In genomic region chr1:246728311-246728710, GRCh38 we compare ENCODE assay signal across 17 cellular contexts. TPM values are rescaled to one million over a fixed set of nuclear protein-coding genes. Genes with fewer than 3 reads are reported as not detected.
DNase-seq lines count a peak whose midpoint lies in the region; ATAC-seq and TF ChIP-seq lines count a peak whose summit lies in the region.
"Had no signal": no experiment of that assay in that cellular context is flagged by ENCODE, and none has a peak within 500 bp of the region (broad histone marks: within the 10 kb centered on the region; RNA-seq: fewer than 3 reads in every experiment).

No MANE protein-coding gene starts in this region.

- TF ChIP-seq CTCF in glutamatergic neuron (IDR thresholded peaks at IDR 0.05; ENCODE audit: partially characterized antibody, unreplicated experiment) (no peak), smooth muscle cell (IDR thresholded peaks at IDR 0.05; ENCODE audit: borderline replicate concordance, insufficient read depth, poor library complexity, severe bottlenecking) (no peak)

- H3K27ac Mint-ChIP-seq in glutamatergic neuron (ENCODE audit: unreplicated experiment) = peak overlapping the region; percentile 78
- H3K27ac Mint-ChIP-seq: H9 had no signal

- no peaks in the 10 kb centered on the region for H4K20me1 ChIP-seq in smooth muscle cell (ENCODE audit: low read depth)

- no peaks in the 10 kb centered on the region for H3K79me2 ChIP-seq in smooth muscle cell (ENCODE audit: low read depth)

- no peaks in the 10 kb centered on the region for H3K27me3 ChIP-seq in smooth muscle cell (ENCODE audit: low read depth)

- no peak overlapping the region for H3K4me3 Mint-ChIP-seq in glutamatergic neuron (ENCODE audit: unreplicated experiment)
- H3K4me3 Mint-ChIP-seq: H9 had no signal

- no peak overlapping the region for H2AFZ ChIP-seq in smooth muscle cell (ENCODE audit: low read depth)
- H2AFZ ChIP-seq: PC-9 had no signal

- peaks cover 10% of the 10 kb centered on the region for H3K4me1 ChIP-seq in smooth muscle cell (ENCODE audit: low read depth)

- H3K9me3 Mint-ChIP-seq in glutamatergic neuron (ENCODE audit: unreplicated experiment) = peaks cover 10% of the 10 kb centered on the region

- DNase-seq in Caki2 (ENCODE audit: low read depth) = peak; percentile 23
- DNase-seq in amniotic epithelial cell (ENCODE audit: low read depth) = peak; percentile 86
- no peak for DNase-seq in glutamatergic neuron
- DNase-seq in smooth muscle cell (lab: John Stamatoyannopoulos, UW; ENCODE audit: unreplicated experiment) = no peak
- DNase-seq in stimulated activated CD4-positive, alpha-beta T cell treated with anti-CD3 and anti-CD28 coated beads, Interleukin-4, amount 100 ng/mL, for 24 hours = no peak
- DNase-seq in activated CD4-positive, alpha-beta T cell treated with anti-CD3 and anti-CD28 coated beads for 48 hours = no peak
- no peak for DNase-seq in mucosa of gallbladder (ENCODE audit: low spot score)
- DNase-seq: C1 segment of cervical spinal cord, H9, NCI-H1048, NCI-H146, NCI-H345, NCI-H748 treated with DMSO at 0.1 percent for 48 hours, PC-9 had no signal

- H3K4me3 ChIP-seq in smooth muscle cell = no peak overlapping the region
- H3K4me3 ChIP-seq: GM12878, K562, PC-9 had no signal

- in situ Hi-C loops in Caki2 (cut with HindIII; ENCODE audit: low pct_unique_long_range_greater_than_20kb, low sequenced_read_pairs) = no loop called here

- H3K36me3 Mint-ChIP-seq in glutamatergic neuron (ENCODE audit: unreplicated experiment) = peaks cover 42% of the 10 kb centered on the region

- peaks cover 16% of the 10 kb centered on the region for H3K36me3 ChIP-seq in smooth muscle cell (ENCODE audit: low read depth)

- H3K9me3 ChIP-seq in smooth muscle cell (replicated peaks; ENCODE audit: low read depth) = no peaks in the 10 kb centered on the region

- H3F3A ChIP-seq in smooth muscle cell (ENCODE audit: low read depth) = no peaks in the 10 kb centered on the region

- H3K4me1 Mint-ChIP-seq in glutamatergic neuron (ENCODE audit: low read depth, unreplicated experiment) = peaks cover 17% of the 10 kb centered on the region

- H3K9ac ChIP-seq in smooth muscle cell (ENCODE audit: low read depth) = peak overlapping the region; percentile 26

- H3K27ac ChIP-seq in smooth muscle cell (ENCODE audit: low read depth) = peak overlapping the region; percentile 64
- H3K27ac ChIP-seq: PC-9 had no signal

- no peak overlapping the region for H3K4me2 ChIP-seq in smooth muscle cell
- H3K4me2 ChIP-seq: PC-9 had no signal

- no peak for ATAC-seq in GM18519 (IDR thresholded peaks at IDR 0.05; ENCODE audit: low FRiP score, unreplicated experiment)
- ATAC-seq: GM12878, K562 had no signal

- WGBS in smooth muscle cell (ENCODE audit: low lambda C conversion rate) = 82% methylated on average over 4 of the region's 4 CpGs

- H3K27me3 Mint-ChIP-seq in glutamatergic neuron (ENCODE audit: unreplicated experiment) = peaks cover 5% of the 10 kb centered on the region

RNA-seq across cellular contexts. Expression of gene SCCPDH, which starts 4.1 kb away (rescaled TPM):
- 46.7 and 63.8 TPM in 2 replicates for total RNA-seq in Caki2 (2014; rRNA removed; shearing (Covaris generic); ENCODE audit: low replicate concordance)
- total RNA-seq in glutamatergic neuron (ENCODE audit: unreplicated experiment) (34.6 TPM), smooth muscle cell (23.7 and 27.0 TPM in 2 replicates), mucosa of gallbladder (38.1 TPM)
- polyA plus RNA-seq in smooth muscle cell = 19.6 and 26.2 TPM in 2 replicates

Comparison
In these comparisons a context has a peak if more than half of its experiments do, and no peak if none do; other contexts are left out.
1. DNase-seq: peak in Caki2 (single experiment) and amniotic epithelial cell (single experiment); none in glutamatergic neuron (single experiment), smooth muscle cell (single experiment), stimulated activated CD4-positive, alpha-beta T cell treated with anti-CD3 and anti-CD28 coated beads, Interleukin-4, amount 100 ng/mL, for 24 hours (single experiment), activated CD4-positive, alpha-beta T cell treated with anti-CD3 and anti-CD28 coated beads for 48 hours (single experiment) and mucosa of gallbladder (single experiment).